33 cellular contexts compared by ENCODE assay signal in the genomic region with DNA sequence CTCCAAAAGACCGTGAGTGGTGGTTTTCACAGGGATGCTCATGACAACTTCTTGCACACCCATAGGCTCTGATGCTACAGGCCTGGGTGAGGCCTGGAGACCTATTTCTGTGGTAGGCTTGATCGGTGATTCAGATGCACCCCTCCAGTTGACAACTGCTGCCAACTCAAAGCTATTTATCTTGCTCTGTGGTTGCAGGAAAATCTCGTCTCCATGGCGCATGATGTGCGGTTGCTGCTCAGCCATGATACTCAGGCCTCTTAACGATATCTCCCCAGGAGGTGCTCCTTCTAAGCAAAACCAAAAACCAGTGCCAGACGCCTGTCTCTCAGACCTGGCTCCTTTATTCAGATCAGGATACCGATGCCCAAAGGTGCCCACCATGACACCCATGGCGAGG. TPM values are rescaled to one million over a fixed set of nuclear protein-coding genes. Genes with fewer than 3 reads are reported as not detected.
"Had no signal": no experiment of that assay in that cellular context is flagged by ENCODE, and none has a peak within 500 bp of the region (broad histone marks: within the 10 kb centered on the region; RNA-seq: fewer than 3 reads in every experiment).

No MANE protein-coding gene starts in this region.

- H3K27me3 ChIP-seq: brain microvascular endothelial cell, dorsolateral prefrontal cortex, gastrocnemius medialis, hepatocyte, ovary, right lobe of liver, stomach, thyroid gland, upper lobe of left lung had no signal

- H3K79me2 ChIP-seq: hepatocyte had no signal

- H3K36me3 ChIP-seq: brain microvascular endothelial cell, gastrocnemius medialis, ovary, right lobe of liver, stomach, thyroid gland, upper lobe of left lung had no signal

- H3K4me2 ChIP-seq: hepatocyte had no signal

- H3K27ac ChIP-seq: brain microvascular endothelial cell, coronary artery, gastrocnemius medialis, hepatocyte, ovary, right lobe of liver, skin epidermis, stomach, thyroid gland, upper lobe of left lung, VCaP had no signal

- H3K9me3 ChIP-seq: gastrocnemius medialis, ovary, right lobe of liver, stomach, thyroid gland, upper lobe of left lung had no signal

- ATAC-seq: gastrocnemius medialis; left cardiac atrium; stimulated activated naive B cell treated with anti-CD40 and anti-IgM and Interleukin-4, amounts not matched to agents 10 μg/mL and 1 μg/mL and 100 μg/mL, for 72 hours had no signal

- H3K4me1 ChIP-seq: gastrocnemius medialis, right lobe of liver, stomach, thyroid gland, upper lobe of left lung had no signal

- H2AFZ ChIP-seq: hepatocyte had no signal

- DNase-seq: activated CD4-positive, alpha-beta T cell treated with anti-CD3 and anti-CD28 coated beads for 4 hours; activated CD4-positive, alpha-beta T cell treated with anti-CD3 and anti-CD28 coated beads, Interleukin-2, amount 50 U/mL, for 4 hours; activated CD8-positive, alpha-beta memory T cell treated with anti-CD3 and anti-CD28 coated beads for 24 hours; activated effector memory CD4-positive, alpha-beta T cell treated with Interleukin-2 at 50 U/mL for 16 hours; activated naive CD4-positive, alpha-beta T cell treated with Interleukin-2 at 50 U/mL for 16 hours; anterior cingulate cortex; brain microvascular endothelial cell; dorsolateral prefrontal cortex; effector memory CD4-positive, alpha-beta T cell; gastrocnemius medialis; glutamatergic neuron; left cardiac atrium; left ventricle myocardium superior; nephron progenitor cell; ovary; right lobe of liver; stimulated activated CD4-positive, alpha-beta T cell treated with anti-CD3 and anti-CD28 coated beads, Interleukin-1b, Interleukin-23, amount 100 ng/mL, for 48 hours; stimulated activated naive B cell treated with anti-CD40 and anti-IgM and Interleukin-4, amounts not matched to agents 10 μg/mL and 1 μg/mL and 100 μg/mL, for 72 hours; stomach; T1000; thyroid gland; upper lobe of left lung had no signal

- H3K4me3 ChIP-seq: coronary artery, dorsolateral prefrontal cortex, gastrocnemius medialis, hepatocyte, ovary, right lobe of liver, skin epidermis, stomach, thyroid gland, upper lobe of left lung had no signal

RNA-seq across cellular contexts. Expression of gene C10orf90, which starts 31.4 kb away (rescaled TPM):
- total RNA-seq: cardiac septum, cerebellum, epithelial cell of proximal tubule, gastrocnemius medialis, left ventricle myocardium superior, lung microvascular endothelial cell, ovary, progenitor cell of endocrine pancreas, renal cortical epithelial cell, stomach had no signal
- polyA plus RNA-seq: hepatocyte, keratinocyte, ovary, stomach had no signal
